Comparison of ENCODE assay signal across 3 cellular contexts in genomic region chr5:67165524-67166459, GRCh38.
TF ChIP-seq lines count a peak whose summit lies in the region.

No MANE protein-coding gene starts in this region.

TF ChIP-seq in SK-N-SH, 30 proteins besides CTCF, POLR2A, EP300 and RAD21 (continued from another document):
- TF ChIP-seq, protein P1, sequence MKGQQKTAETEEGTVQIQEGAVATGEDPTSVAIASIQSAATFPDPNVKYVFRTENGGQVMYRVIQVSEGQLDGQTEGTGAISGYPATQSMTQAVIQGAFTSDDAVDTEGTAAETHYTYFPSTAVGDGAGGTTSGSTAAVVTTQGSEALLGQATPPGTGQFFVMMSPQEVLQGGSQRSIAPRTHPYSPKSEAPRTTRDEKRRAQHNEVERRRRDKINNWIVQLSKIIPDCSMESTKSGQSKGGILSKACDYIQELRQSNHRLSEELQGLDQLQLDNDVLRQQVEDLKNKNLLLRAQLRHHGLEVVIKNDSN (IDR thresholded peaks at IDR 0.05; ENCODE audit: borderline replicate concordance, low read depth) = no peak
- TF ChIP-seq NRF1 (IDR thresholded peaks at IDR 0.05; ENCODE audit: low read depth, low read length) (no peak), FOSL2 (IDR thresholded peaks at IDR 0.05; ENCODE audit: borderline replicate concordance, low read depth) (no peak), TAF1 (IDR thresholded peaks at IDR 0.05; ENCODE audit: borderline replicate concordance, low read depth, low read length) (no peak), SIN3A (IDR thresholded peaks at IDR 0.05; ENCODE audit: borderline replicate concordance, low read depth, low read length) (no peak), CHD2 (IDR thresholded peaks at IDR 0.05; ENCODE audit: low read length, partially characterized antibody) (no peak), SMC3 (IDR thresholded peaks at IDR 0.05; ENCODE audit: low read depth, low read length) (no peak), MAX (IDR thresholded peaks at IDR 0.05; ENCODE audit: low read depth) (no peak)
- TF ChIP-seq, protein P2, sequence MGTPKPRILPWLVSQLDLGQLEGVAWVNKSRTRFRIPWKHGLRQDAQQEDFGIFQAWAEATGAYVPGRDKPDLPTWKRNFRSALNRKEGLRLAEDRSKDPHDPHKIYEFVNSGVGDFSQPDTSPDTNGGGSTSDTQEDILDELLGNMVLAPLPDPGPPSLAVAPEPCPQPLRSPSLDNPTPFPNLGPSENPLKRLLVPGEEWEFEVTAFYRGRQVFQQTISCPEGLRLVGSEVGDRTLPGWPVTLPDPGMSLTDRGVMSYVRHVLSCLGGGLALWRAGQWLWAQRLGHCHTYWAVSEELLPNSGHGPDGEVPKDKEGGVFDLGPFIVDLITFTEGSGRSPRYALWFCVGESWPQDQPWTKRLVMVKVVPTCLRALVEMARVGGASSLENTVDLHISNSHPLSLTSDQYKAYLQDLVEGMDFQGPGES (IDR thresholded peaks at IDR 0.05; ENCODE audit: low read depth, low read length) = no peak
- TF ChIP-seq, protein P3, sequence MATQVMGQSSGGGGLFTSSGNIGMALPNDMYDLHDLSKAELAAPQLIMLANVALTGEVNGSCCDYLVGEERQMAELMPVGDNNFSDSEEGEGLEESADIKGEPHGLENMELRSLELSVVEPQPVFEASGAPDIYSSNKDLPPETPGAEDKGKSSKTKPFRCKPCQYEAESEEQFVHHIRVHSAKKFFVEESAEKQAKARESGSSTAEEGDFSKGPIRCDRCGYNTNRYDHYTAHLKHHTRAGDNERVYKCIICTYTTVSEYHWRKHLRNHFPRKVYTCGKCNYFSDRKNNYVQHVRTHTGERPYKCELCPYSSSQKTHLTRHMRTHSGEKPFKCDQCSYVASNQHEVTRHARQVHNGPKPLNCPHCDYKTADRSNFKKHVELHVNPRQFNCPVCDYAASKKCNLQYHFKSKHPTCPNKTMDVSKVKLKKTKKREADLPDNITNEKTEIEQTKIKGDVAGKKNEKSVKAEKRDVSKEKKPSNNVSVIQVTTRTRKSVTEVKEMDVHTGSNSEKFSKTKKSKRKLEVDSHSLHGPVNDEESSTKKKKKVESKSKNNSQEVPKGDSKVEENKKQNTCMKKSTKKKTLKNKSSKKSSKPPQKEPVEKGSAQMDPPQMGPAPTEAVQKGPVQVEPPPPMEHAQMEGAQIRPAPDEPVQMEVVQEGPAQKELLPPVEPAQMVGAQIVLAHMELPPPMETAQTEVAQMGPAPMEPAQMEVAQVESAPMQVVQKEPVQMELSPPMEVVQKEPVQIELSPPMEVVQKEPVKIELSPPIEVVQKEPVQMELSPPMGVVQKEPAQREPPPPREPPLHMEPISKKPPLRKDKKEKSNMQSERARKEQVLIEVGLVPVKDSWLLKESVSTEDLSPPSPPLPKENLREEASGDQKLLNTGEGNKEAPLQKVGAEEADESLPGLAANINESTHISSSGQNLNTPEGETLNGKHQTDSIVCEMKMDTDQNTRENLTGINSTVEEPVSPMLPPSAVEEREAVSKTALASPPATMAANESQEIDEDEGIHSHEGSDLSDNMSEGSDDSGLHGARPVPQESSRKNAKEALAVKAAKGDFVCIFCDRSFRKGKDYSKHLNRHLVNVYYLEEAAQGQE (IDR thresholded peaks at IDR 0.05; ENCODE audit: low read depth, low read length) = no peak

TF ChIP-seq in SK-N-SH treated with all-trans-retinoic acid at 6 μM for 48 hours, 23 proteins besides CTCF, POLR2A, EP300 and RAD21 (continued from another document):
- TF ChIP-seq, protein P4, sequence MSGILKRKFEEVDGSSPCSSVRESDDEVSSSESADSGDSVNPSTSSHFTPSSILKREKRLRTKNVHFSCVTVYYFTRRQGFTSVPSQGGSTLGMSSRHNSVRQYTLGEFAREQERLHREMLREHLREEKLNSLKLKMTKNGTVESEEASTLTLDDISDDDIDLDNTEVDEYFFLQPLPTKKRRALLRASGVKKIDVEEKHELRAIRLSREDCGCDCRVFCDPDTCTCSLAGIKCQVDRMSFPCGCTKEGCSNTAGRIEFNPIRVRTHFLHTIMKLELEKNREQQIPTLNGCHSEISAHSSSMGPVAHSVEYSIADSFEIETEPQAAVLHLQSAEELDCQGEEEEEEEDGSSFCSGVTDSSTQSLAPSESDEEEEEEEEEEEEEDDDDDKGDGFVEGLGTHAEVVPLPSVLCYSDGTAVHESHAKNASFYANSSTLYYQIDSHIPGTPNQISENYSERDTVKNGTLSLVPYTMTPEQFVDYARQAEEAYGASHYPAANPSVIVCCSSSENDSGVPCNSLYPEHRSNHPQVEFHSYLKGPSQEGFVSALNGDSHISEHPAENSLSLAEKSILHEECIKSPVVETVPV (CRISPR knock-in tag; IDR thresholded peaks at IDR 0.05) = no peak
- TF ChIP-seq ZNF70 (CRISPR knock-in tag; IDR thresholded peaks at IDR 0.05) = no peak
- TF ChIP-seq OSR1 (CRISPR knock-in tag; IDR thresholded peaks at IDR 0.05) = no peak
- TF ChIP-seq ESRRG (CRISPR knock-in tag; IDR thresholded peaks at IDR 0.05) = no peak
- TF ChIP-seq, protein P5, sequence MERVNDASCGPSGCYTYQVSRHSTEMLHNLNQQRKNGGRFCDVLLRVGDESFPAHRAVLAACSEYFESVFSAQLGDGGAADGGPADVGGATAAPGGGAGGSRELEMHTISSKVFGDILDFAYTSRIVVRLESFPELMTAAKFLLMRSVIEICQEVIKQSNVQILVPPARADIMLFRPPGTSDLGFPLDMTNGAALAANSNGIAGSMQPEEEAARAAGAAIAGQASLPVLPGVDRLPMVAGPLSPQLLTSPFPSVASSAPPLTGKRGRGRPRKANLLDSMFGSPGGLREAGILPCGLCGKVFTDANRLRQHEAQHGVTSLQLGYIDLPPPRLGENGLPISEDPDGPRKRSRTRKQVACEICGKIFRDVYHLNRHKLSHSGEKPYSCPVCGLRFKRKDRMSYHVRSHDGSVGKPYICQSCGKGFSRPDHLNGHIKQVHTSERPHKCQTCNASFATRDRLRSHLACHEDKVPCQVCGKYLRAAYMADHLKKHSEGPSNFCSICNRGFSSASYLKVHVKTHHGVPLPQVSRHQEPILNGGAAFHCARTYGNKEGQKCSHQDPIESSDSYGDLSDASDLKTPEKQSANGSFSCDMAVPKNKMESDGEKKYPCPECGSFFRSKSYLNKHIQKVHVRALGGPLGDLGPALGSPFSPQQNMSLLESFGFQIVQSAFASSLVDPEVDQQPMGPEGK (CRISPR knock-in tag; IDR thresholded peaks at IDR 0.05; ENCODE audit: borderline replicate concordance) = no peak
- no peak for TF ChIP-seq BACH2 (CRISPR knock-in tag; IDR thresholded peaks at IDR 0.05; ENCODE audit: borderline replicate concordance)
- no peak for TF ChIP-seq ZNF565 (CRISPR knock-in tag; conservative IDR thresholded peaks at IDR 0.05; ENCODE audit: low read depth)
- TF ChIP-seq, protein P6, sequence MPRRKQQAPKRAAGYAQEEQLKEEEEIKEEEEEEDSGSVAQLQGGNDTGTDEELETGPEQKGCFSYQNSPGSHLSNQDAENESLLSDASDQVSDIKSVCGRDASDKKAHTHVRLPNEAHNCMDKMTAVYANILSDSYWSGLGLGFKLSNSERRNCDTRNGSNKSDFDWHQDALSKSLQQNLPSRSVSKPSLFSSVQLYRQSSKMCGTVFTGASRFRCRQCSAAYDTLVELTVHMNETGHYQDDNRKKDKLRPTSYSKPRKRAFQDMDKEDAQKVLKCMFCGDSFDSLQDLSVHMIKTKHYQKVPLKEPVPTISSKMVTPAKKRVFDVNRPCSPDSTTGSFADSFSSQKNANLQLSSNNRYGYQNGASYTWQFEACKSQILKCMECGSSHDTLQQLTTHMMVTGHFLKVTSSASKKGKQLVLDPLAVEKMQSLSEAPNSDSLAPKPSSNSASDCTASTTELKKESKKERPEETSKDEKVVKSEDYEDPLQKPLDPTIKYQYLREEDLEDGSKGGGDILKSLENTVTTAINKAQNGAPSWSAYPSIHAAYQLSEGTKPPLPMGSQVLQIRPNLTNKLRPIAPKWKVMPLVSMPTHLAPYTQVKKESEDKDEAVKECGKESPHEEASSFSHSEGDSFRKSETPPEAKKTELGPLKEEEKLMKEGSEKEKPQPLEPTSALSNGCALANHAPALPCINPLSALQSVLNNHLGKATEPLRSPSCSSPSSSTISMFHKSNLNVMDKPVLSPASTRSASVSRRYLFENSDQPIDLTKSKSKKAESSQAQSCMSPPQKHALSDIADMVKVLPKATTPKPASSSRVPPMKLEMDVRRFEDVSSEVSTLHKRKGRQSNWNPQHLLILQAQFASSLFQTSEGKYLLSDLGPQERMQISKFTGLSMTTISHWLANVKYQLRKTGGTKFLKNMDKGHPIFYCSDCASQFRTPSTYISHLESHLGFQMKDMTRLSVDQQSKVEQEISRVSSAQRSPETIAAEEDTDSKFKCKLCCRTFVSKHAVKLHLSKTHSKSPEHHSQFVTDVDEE (CRISPR knock-in tag; IDR thresholded peaks at IDR 0.05) = no peak
- no peak for TF ChIP-seq TOX (CRISPR knock-in tag; IDR thresholded peaks at IDR 0.05; ENCODE audit: borderline replicate concordance)

TF ChIP-seq in WTC11, 78 proteins besides CTCF, POLR2A, EP300 and RAD21 (continued from another document and continues in another):
- TF ChIP-seq, protein P7, sequence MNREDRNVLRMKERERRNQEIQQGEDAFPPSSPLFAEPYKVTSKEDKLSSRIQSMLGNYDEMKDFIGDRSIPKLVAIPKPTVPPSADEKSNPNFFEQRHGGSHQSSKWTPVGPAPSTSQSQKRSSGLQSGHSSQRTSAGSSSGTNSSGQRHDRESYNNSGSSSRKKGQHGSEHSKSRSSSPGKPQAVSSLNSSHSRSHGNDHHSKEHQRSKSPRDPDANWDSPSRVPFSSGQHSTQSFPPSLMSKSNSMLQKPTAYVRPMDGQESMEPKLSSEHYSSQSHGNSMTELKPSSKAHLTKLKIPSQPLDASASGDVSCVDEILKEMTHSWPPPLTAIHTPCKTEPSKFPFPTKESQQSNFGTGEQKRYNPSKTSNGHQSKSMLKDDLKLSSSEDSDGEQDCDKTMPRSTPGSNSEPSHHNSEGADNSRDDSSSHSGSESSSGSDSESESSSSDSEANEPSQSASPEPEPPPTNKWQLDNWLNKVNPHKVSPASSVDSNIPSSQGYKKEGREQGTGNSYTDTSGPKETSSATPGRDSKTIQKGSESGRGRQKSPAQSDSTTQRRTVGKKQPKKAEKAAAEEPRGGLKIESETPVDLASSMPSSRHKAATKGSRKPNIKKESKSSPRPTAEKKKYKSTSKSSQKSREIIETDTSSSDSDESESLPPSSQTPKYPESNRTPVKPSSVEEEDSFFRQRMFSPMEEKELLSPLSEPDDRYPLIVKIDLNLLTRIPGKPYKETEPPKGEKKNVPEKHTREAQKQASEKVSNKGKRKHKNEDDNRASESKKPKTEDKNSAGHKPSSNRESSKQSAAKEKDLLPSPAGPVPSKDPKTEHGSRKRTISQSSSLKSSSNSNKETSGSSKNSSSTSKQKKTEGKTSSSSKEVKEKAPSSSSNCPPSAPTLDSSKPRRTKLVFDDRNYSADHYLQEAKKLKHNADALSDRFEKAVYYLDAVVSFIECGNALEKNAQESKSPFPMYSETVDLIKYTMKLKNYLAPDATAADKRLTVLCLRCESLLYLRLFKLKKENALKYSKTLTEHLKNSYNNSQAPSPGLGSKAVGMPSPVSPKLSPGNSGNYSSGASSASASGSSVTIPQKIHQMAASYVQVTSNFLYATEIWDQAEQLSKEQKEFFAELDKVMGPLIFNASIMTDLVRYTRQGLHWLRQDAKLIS (CRISPR knock-in tag; IDR thresholded peaks at IDR 0.05; ENCODE audit: borderline replicate concordance) = no peak
- TF ChIP-seq ETV6 (CRISPR knock-in tag; IDR thresholded peaks at IDR 0.05) = 0 out of 2 replicates have a peak, but pooled peaks have one; percentile 68
- TF ChIP-seq RORB (CRISPR knock-in tag; IDR thresholded peaks at IDR 0.05) = no peak
- no peak for TF ChIP-seq NFATC4 (CRISPR knock-in tag; IDR thresholded peaks at IDR 0.05)
- TF ChIP-seq, protein P8, sequence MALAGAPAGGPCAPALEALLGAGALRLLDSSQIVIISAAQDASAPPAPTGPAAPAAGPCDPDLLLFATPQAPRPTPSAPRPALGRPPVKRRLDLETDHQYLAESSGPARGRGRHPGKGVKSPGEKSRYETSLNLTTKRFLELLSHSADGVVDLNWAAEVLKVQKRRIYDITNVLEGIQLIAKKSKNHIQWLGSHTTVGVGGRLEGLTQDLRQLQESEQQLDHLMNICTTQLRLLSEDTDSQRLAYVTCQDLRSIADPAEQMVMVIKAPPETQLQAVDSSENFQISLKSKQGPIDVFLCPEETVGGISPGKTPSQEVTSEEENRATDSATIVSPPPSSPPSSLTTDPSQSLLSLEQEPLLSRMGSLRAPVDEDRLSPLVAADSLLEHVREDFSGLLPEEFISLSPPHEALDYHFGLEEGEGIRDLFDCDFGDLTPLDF (CRISPR knock-in tag; IDR thresholded peaks at IDR 0.05) = no peak
- no peak for TF ChIP-seq KAT7 (CRISPR knock-in tag; IDR thresholded peaks at IDR 0.05; ENCODE audit: borderline replicate concordance)
- TF ChIP-seq ZNF263 (CRISPR knock-in tag; IDR thresholded peaks at IDR 0.05; ENCODE audit: low read depth) = no peak
- TF ChIP-seq, protein P9, sequence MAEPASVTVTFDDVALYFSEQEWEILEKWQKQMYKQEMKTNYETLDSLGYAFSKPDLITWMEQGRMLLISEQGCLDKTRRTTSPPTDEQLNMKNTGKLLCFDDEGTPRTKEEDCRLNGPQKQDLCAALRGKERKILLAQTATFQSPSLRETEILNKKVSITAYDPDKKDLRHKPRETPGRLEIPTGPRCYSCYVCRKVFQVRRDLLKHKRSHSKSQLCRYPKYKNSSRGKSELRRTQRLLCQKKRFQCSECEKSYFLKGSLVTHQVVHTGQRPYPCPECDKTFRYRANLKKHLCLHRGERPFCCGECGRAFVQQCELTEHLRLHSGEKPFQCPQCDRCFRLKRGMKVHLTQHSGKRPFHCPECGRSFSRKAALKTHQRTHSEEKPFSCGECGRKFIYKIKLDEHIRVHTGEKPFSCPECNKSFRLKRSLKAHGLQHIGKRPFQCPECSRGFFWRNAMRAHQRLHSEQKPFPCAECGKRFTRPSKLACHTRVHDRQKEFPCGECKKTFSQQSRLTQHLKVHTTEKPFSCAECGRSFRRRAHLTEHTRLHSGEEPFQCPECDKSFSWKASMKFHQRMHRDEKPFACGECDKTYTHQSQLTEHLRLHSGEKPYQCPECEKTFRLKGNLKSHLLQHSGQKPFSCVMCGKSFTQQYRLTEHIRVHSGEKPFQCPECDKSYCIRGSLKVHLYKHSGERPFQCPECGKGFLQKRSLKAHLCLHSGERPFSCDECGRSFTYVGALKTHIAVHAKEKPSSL (CRISPR knock-in tag; conservative IDR thresholded peaks at IDR 0.05) = no peak
- no peak for TF ChIP-seq ZNF396 (CRISPR knock-in tag; IDR thresholded peaks at IDR 0.05; ENCODE audit: borderline replicate concordance)
- no peak for TF ChIP-seq JUN (CRISPR knock-in tag; IDR thresholded peaks at IDR 0.05)
- no peak for TF ChIP-seq EMX1 (CRISPR knock-in tag; IDR thresholded peaks at IDR 0.05)
- TF ChIP-seq NR3C1 (CRISPR knock-in tag; conservative IDR thresholded peaks at IDR 0.05; ENCODE audit: low read depth) = 0 out of 2 replicates have a peak, but pooled peaks have one; percentile 7
- no peak for TF ChIP-seq ZSCAN18 (CRISPR knock-in tag; IDR thresholded peaks at IDR 0.05)
- TF ChIP-seq ZNF671 (CRISPR knock-in tag; IDR thresholded peaks at IDR 0.05) = no peak
